Comparison of ENCODE assay signal across 12 cellular contexts in genomic region chr10:110505130-110505815, GRCh38. TPM values are rescaled to one million over a fixed set of nuclear protein-coding genes. Genes with fewer than 3 reads are reported as not detected.
DNase-seq lines count a peak whose midpoint lies in the region; ATAC-seq, FAIRE-seq and TF ChIP-seq lines count a peak whose summit lies in the region.
"Had no signal": no experiment of that assay in that cellular context is flagged by ENCODE, and none has a peak within 500 bp of the region (broad histone marks: within the 10 kb centered on the region; RNA-seq: fewer than 3 reads in every experiment).

No MANE protein-coding gene starts in this region.

- POLR2A ChIA-PET in MCF 10A (lab: Yijun Ruan, JAX), result interaction anchor here (0.8 to 2.3 kb wide), 3 partner anchors 94 to 200 kb away, joined by 3 to 8 read pairs (median 5); no protein-coding TSS in a partner anchor

- peaks cover 30% of the 10 kb centered on the region for H3K36me3 Mint-ChIP-seq in MCF 10A (ENCODE audit: insufficient read depth, unreplicated experiment)
- H3K36me3 Mint-ChIP-seq in activated T-helper 17 cell treated with anti-CD3 and anti-CD28 coated beads, Interleukin-2, amount 50 U/mL, for 72 hours (ENCODE audit: low read depth), result peaks cover 100% of the 10 kb centered on the region

- dilution Hi-C loops in mammary epithelial cell (cut with HindIII; ENCODE audit: low sequenced_read_pairs), result loop anchor here (5.0 kb wide), 1 partner anchor 42 kb away; no protein-coding TSS in a partner anchor

- TF ChIP-seq EP300 in transverse colon (IDR thresholded peaks at IDR 0.05; ENCODE audit: low read depth), result no peak

- H3K4me3 ChIP-seq in mammary epithelial cell (replicated peaks in 1 of 3; ENCODE audit: insufficient read depth in 1 of 3, low read depth in 2 of 3, low read length in 3 of 3), result no peak overlapping the region
- no peak overlapping the region for H3K4me3 ChIP-seq in kidney (ENCODE audit: low read length in 2 of 2)
- H3K4me3 ChIP-seq in transverse colon, result no peak overlapping the region

- H3K36me3 ChIP-seq in mammary epithelial cell (ENCODE audit: insufficient read depth, low read length) (peaks cover 67% of the 10 kb centered on the region), kidney (ENCODE audit: control insufficient read depth in 1 of 2, insufficient read depth in 2 of 2, low read length in 2 of 2) (peaks cover 0 to 5% of the 10 kb centered on the region in 2 donors), transverse colon (peaks cover 0 to under 1% (median 0%) of the 10 kb centered on the region in 4 donors)

- no peak overlapping the region for H3K9ac ChIP-seq in mammary epithelial cell (ENCODE audit: insufficient read depth, low read length)
- no peak overlapping the region for H3K9ac ChIP-seq in kidney (ENCODE audit: low read length in 2 of 2)

- no peaks in the 10 kb centered on the region for H3K27me3 Mint-ChIP-seq in MCF 10A (ENCODE audit: insufficient read depth, unreplicated experiment)
- no peaks in the 10 kb centered on the region for H3K27me3 Mint-ChIP-seq in activated T-helper 17 cell treated with anti-CD3 and anti-CD28 coated beads, Interleukin-2, amount 50 U/mL, for 72 hours

- TF ChIP-seq POLR2A in transverse colon (IDR thresholded peaks at IDR 0.05), result no peak

- no peaks in the 10 kb centered on the region for H3K27me3 ChIP-seq in mammary epithelial cell (ENCODE audit: insufficient read depth, low read length)
- H3K27me3 ChIP-seq in transverse colon, result peaks cover 11% of the 10 kb centered on the region

- ATAC-seq in activated T-helper 17 cell treated with anti-CD3 and anti-CD28 coated beads, Interleukin-2, amount 50 U/mL, for 72 hours (replicated peaks), result no peak
- ATAC-seq in HG02623 (IDR thresholded peaks at IDR 0.05; ENCODE audit: unreplicated experiment), result no peak
- ATAC-seq: naive thymus-derived CD8-positive, alpha-beta T cell had no signal

- H3K4me1 ChIP-seq in mammary epithelial cell (ENCODE audit: insufficient read depth, low read length) (peaks cover 41% of the 10 kb centered on the region), kidney (ENCODE audit: control insufficient read depth in 1 of 2, insufficient read depth in 1 of 2, low read depth in 1 of 2, low read length in 2 of 2) (peaks cover 16 to 20% of the 10 kb centered on the region in 2 donors), transverse colon (peaks cover 33 to 54% (median 41%) of the 10 kb centered on the region in 4 donors)

- no TSS peak for BruUV-seq in MCF 10A (replicated peaks; lab: Mats Ljungman, UMichigan)
- BruUV-seq in mammary epithelial cell (replicated peaks; lab: Mats Ljungman, UMichigan), result no TSS peak

- peaks cover 100% of the 10 kb centered on the region for H3K79me2 ChIP-seq in mammary epithelial cell (ENCODE audit: insufficient read depth, low read length)

- WGBS in mammary epithelial cell (ENCODE audit: low coverage, missing lambda C conversion rate), result 96% methylated on average over 7 of the region's 7 CpGs
- 82 to 86% methylated on average over 2 to 7 of the region's 7 CpGs for WGBS in transverse colon (ENCODE audit: low coverage in 1 of 2), 2 donors

- peaks cover 42% of the 10 kb centered on the region for H3K4me1 Mint-ChIP-seq in MCF 10A (ENCODE audit: insufficient read depth, unreplicated experiment)
- peaks cover 73% of the 10 kb centered on the region for H3K4me1 Mint-ChIP-seq in activated T-helper 17 cell treated with anti-CD3 and anti-CD28 coated beads, Interleukin-2, amount 50 U/mL, for 72 hours

- TF ChIP-seq CTCF in MCF 10A (IDR thresholded peaks at IDR 0.05; ENCODE audit: unreplicated experiment) (no peak), mammary epithelial cell (conservative IDR thresholded peaks at IDR 0.05 in 1 of 2, IDR thresholded peaks at IDR 0.05 in 1 of 2; ENCODE audit: extremely low read depth in 1 of 2, insufficient read depth in 1 of 2, low read depth in 1 of 2, low read length in 2 of 2) (no peak), kidney (IDR thresholded peaks at IDR 0.05; ENCODE audit: borderline replicate concordance, extremely low read depth, insufficient read depth) (no peak), transverse colon (IDR thresholded peaks at IDR 0.05) (no peak)

- H4K20me1 ChIP-seq in mammary epithelial cell (ENCODE audit: insufficient read depth, low read length), result peaks cover 2% of the 10 kb centered on the region

- in situ Hi-C loops in mammary epithelial cell (cut with MboI; ENCODE audit: low sequenced_read_pairs in 2 of 2), result no loop called here
- in situ Hi-C loops in transverse colon (cut with MboI; ENCODE audit: low pct_ligation_motif_present in 1 of 4, low pct_unique_long_range_greater_than_20kb in 1 of 4, low sequenced_read_pairs in 3 of 4), result loop anchor here in 1 of 4 donors (10.0 kb wide), 1 partner anchor 150 kb away; no protein-coding TSS in a partner anchor

- no peak for FAIRE-seq in kidney (lab: Jason Lieb, UNC)
- FAIRE-seq: RCC 7860 had no signal

- DNase-seq in MCF 10A (ENCODE audit: unreplicated experiment) (no peak), mammary epithelial cell (no peak), kidney (no peak), transverse colon (no peak), SHP77 (lab: John Stamatoyannopoulos, UW) (no peak), mucosa of gallbladder (ENCODE audit: low spot score) (no peak)
- DNase-seq: H7; naive thymus-derived CD8-positive, alpha-beta T cell; stimulated activated naive CD4-positive, alpha-beta T cell had no signal

- CTCF ChIA-PET in MCF 10A (lab: Yijun Ruan, JAX) (interaction anchor here (0.9 to 3.5 kb wide), 6 partner anchors 8 to 193 kb away, joined by 3 to 17 read pairs (median 4); no protein-coding TSS in a partner anchor), mammary epithelial cell (lab: Charles Lee; ENCODE audit: low non-redundant PET) (no interaction called here)

- no peak overlapping the region for H3K4me3 Mint-ChIP-seq in MCF 10A (ENCODE audit: unreplicated experiment)
- peak overlapping the region; percentile 97 for H3K4me3 Mint-ChIP-seq in activated T-helper 17 cell treated with anti-CD3 and anti-CD28 coated beads, Interleukin-2, amount 50 U/mL, for 72 hours

- no peaks in the 10 kb centered on the region for H3K9me3 ChIP-seq in mammary epithelial cell (replicated peaks; ENCODE audit: insufficient read depth, low read length)
- no peaks in the 10 kb centered on the region for H3K9me3 ChIP-seq in kidney (ENCODE audit: control insufficient read depth in 1 of 2, low read length in 2 of 2)
- H3K9me3 ChIP-seq in transverse colon, result no peaks in the 10 kb centered on the region

- H3K9me3 Mint-ChIP-seq in MCF 10A (ENCODE audit: unreplicated experiment), result no peaks in the 10 kb centered on the region
- no peaks in the 10 kb centered on the region for H3K9me3 Mint-ChIP-seq in activated T-helper 17 cell treated with anti-CD3 and anti-CD28 coated beads, Interleukin-2, amount 50 U/mL, for 72 hours
- H3K9me3 Mint-ChIP-seq: naive thymus-derived CD8-positive, alpha-beta T cell had no signal

- peak overlapping the region; percentile 94 for H3K27ac Mint-ChIP-seq in MCF 10A (ENCODE audit: low read depth, unreplicated experiment)
- peak overlapping the region; percentile 96 for H3K27ac Mint-ChIP-seq in activated T-helper 17 cell treated with anti-CD3 and anti-CD28 coated beads, Interleukin-2, amount 50 U/mL, for 72 hours

- no peak overlapping the region for H2AFZ ChIP-seq in mammary epithelial cell (ENCODE audit: low read depth, low read length)

- no peak overlapping the region for H3K4me2 ChIP-seq in mammary epithelial cell (ENCODE audit: insufficient read depth, low read depth, low read length)

- intact Hi-C loops in MCF 10A (cut with micrococcal nuclease), result loop anchor here (10.0 kb wide), 1 partner anchor 100 kb away; no protein-coding TSS in a partner anchor
- intact Hi-C loops in mammary epithelial cell (cut with micrococcal nuclease), result loop anchor here (10.0 kb wide), 1 partner anchor 370 kb away; the partner anchor contains the start of gene PDCD4
- intact Hi-C loops in kidney (cut with DNase I), result no loop called here
- intact Hi-C loops in transverse colon (cut with DNase I; ENCODE audit: low total_unique reads), result no loop called here

- H3K27ac ChIP-seq in mammary epithelial cell (ENCODE audit: insufficient read depth, low read depth, low read length) (no peak overlapping the region), kidney (ENCODE audit: low read depth in 2 of 2, low read length in 2 of 2) (peak overlapping the region; percentile 13 to 26), transverse colon (peak overlapping the region; percentile 88 to 94 (median 91))

RNA-seq across cellular contexts. Expression of gene DUSP5, which starts 7.6 kb away (rescaled TPM):
- 61.0 and 106 TPM in 2 replicates for total RNA-seq in MCF 10A (2022)
- total RNA-seq in mammary epithelial cell, result 100 to 1,000 TPM in 1 of 2 donors, 10 to 100 TPM in 1; 18.0 to 107 TPM
- 66.7 TPM for polyA plus RNA-seq in mammary epithelial cell
- polyA minus RNA-seq in mammary epithelial cell, result 70.5 TPM
- 100 to 1,000 TPM in 1 of 2 donors, 10 to 100 TPM in 1; 43.2 to 107 TPM for total RNA-seq in activated T-helper 17 cell treated with anti-CD3 and anti-CD28 coated beads, Interleukin-2, amount 50 U/mL, for 72 hours
- total RNA-seq in kidney, result 23.7 TPM
- polyA plus RNA-seq in kidney (ENCODE audit: insufficient read depth, low read depth, low replicate concordance), result 9.0 TPM
- total RNA-seq in transverse colon, result 10 to 100 TPM in 1 of 4 donors, 1 to 10 TPM in 3; 6.2 to 16.0 (median 6.6) TPM
- total RNA-seq in mucosa of gallbladder, result 15.9 TPM

Comparison
In these comparisons a context has a peak if more than half of its experiments do, and no peak if none do; other contexts are left out.
1. intact Hi-C loops: an anchor here in MCF 10A (10.0 kb wide) and mammary epithelial cell (10.0 kb wide); none called in kidney and transverse colon.